In genomic region chr20:25253606-25254275, GRCh38 we compare ENCODE assay signal across 17 cellular contexts. TPM values are rescaled to one million over a fixed set of nuclear protein-coding genes. Genes with fewer than 3 reads are reported as not detected.
DNase-seq lines count a peak whose midpoint lies in the region; ATAC-seq and TF ChIP-seq lines count a peak whose summit lies in the region.
"Had no signal": no experiment of that assay in that cellular context is flagged by ENCODE, and none has a peak within 500 bp of the region (broad histone marks: within the 10 kb centered on the region; RNA-seq: fewer than 3 reads in every experiment).

No MANE protein-coding gene starts in this region.

- no peak for DNase-seq in activated naive CD8-positive, alpha-beta T cell treated with anti-CD3 and anti-CD28 coated beads for 36 hours
- DNase-seq in Panc1 (ENCODE audit: low read depth, low spot score) (no peak), glomerular visceral epithelial cell (ENCODE audit: extremely low spot score) (peak; percentile 65), GM23338 (ENCODE audit: low spot score) (no peak)
- DNase-seq: activated B cell treated with CpG ODN at 0.5 μM for 24 hours; DMS79; effector memory CD4-positive, alpha-beta T cell; T-cell; testis had no signal

- POLR2A ChIA-PET in Panc1 (lab: Charles Lee), result interaction anchor here (0.6 to 0.8 kb wide), 2 partner anchors 21 to 24 kb away, joined by 3 to 5 read pairs; no protein-coding TSS in a partner anchor

- H3K9me3 ChIP-seq in Panc1 (ENCODE audit: control insufficient read depth, insufficient read depth, low read depth, low read length), result no peaks in the 10 kb centered on the region
- no peaks in the 10 kb centered on the region for H3K9me3 ChIP-seq in subcutaneous abdominal adipose tissue (ENCODE audit: control insufficient read depth in 5 of 5, low read length in 5 of 5)
- H3K9me3 ChIP-seq: adrenal gland, testis had no signal

- peak overlapping the region; percentile 75; the same call in 1 of the 2 replicates for H3K27ac ChIP-seq in Panc1 (ENCODE audit: low read length)
- H3K27ac ChIP-seq in subcutaneous abdominal adipose tissue (ENCODE audit: low read depth, low read length), result peak overlapping the region; percentile 82
- H3K27ac ChIP-seq in GM23338 (ENCODE audit: low read depth), result no peak overlapping the region
- H3K27ac ChIP-seq: adrenal gland, parathyroid adenoma, testis had no signal

- intact Hi-C loops in Panc1 (cut with micrococcal nuclease; ENCODE audit: unreplicated experiment), result no loop called here

- no peak overlapping the region for H3K4me2 ChIP-seq in GM23338

- H3K9me2 ChIP-seq in GM23338 (ENCODE audit: insufficient read depth), result no peaks in the 10 kb centered on the region

- ATAC-seq in Panc1 (no peak), GM23338 (no peak), HG02623 (IDR thresholded peaks at IDR 0.05; ENCODE audit: unreplicated experiment) (no peak), HG02981 (IDR thresholded peaks at IDR 0.05; ENCODE audit: unreplicated experiment) (no peak)
- ATAC-seq: K562, T-cell had no signal

- H3K27me3 ChIP-seq in Panc1 (ENCODE audit: control insufficient read depth, insufficient read depth, low read length) (no peaks in the 10 kb centered on the region), subcutaneous abdominal adipose tissue (ENCODE audit: control insufficient read depth in 5 of 5, insufficient read depth in 4 of 5, low read length in 5 of 5) (no peaks in the 10 kb centered on the region), GM23338 (ENCODE audit: insufficient read depth) (no peaks in the 10 kb centered on the region)
- H3K27me3 ChIP-seq: adrenal gland, testis had no signal

- 0 out of 2 replicates have a peak, but pooled peaks cover 5% of the 10 kb centered on the region for H3F3A ChIP-seq in GM23338 (replicated peaks; ENCODE audit: low read depth)

- H3K36me3 ChIP-seq in Panc1 (ENCODE audit: control insufficient read depth, insufficient read depth, low read length) (peaks cover 4% of the 10 kb centered on the region), subcutaneous abdominal adipose tissue (ENCODE audit: control insufficient read depth in 5 of 5, insufficient read depth in 5 of 5, low read length in 5 of 5) (peaks cover 0 to 10% (median 3%) of the 10 kb centered on the region in 5 donors), GM23338 (ENCODE audit: insufficient read depth) (no peaks in the 10 kb centered on the region)
- H3K36me3 ChIP-seq: adrenal gland had no signal

- H3K36me3 Mint-ChIP-seq in activated naive CD8-positive, alpha-beta T cell, result no peaks in the 10 kb centered on the region
- H3K36me3 Mint-ChIP-seq in activated naive CD8-positive, alpha-beta T cell treated with anti-CD3 and anti-CD28 coated beads for 36 hours, result peaks cover 10% of the 10 kb centered on the region
- H3K36me3 Mint-ChIP-seq in GM23338 (ENCODE audit: low read depth), result peaks cover 5% of the 10 kb centered on the region

- H3K4me1 ChIP-seq in Panc1 (ENCODE audit: control insufficient read depth, insufficient read depth, low read length), result peaks cover 65% of the 10 kb centered on the region
- peaks cover 11 to 84% (median 77%) of the 10 kb centered on the region in 5 donors for H3K4me1 ChIP-seq in subcutaneous abdominal adipose tissue (ENCODE audit: control insufficient read depth in 5 of 5, insufficient read depth in 5 of 5, low read length in 5 of 5)
- H3K4me1 ChIP-seq in GM23338 (ENCODE audit: insufficient read depth), result peaks cover 16% of the 10 kb centered on the region

- peaks cover 80% of the 10 kb centered on the region for H3K4me1 Mint-ChIP-seq in activated naive CD8-positive, alpha-beta T cell (ENCODE audit: low read depth)
- peaks cover 59% of the 10 kb centered on the region for H3K4me1 Mint-ChIP-seq in activated naive CD8-positive, alpha-beta T cell treated with anti-CD3 and anti-CD28 coated beads for 36 hours
- peaks cover 31% of the 10 kb centered on the region for H3K4me1 Mint-ChIP-seq in GM23338

- CTCF ChIA-PET in Panc1 (lab: Charles Lee), result no interaction called here

- H3K4me3 Mint-ChIP-seq in activated naive CD8-positive, alpha-beta T cell, result no peak overlapping the region
- H3K4me3 Mint-ChIP-seq in activated naive CD8-positive, alpha-beta T cell treated with anti-CD3 and anti-CD28 coated beads for 36 hours, result no peak overlapping the region
- no peak overlapping the region for H3K4me3 Mint-ChIP-seq in GM23338
- H3K4me3 Mint-ChIP-seq: activated B cell treated with CpG ODN at 0.5 μM for 24 hours, CD14-positive monocyte, T-cell had no signal

- H2AFZ ChIP-seq in GM23338, result no peak overlapping the region
- H2AFZ ChIP-seq: parathyroid adenoma had no signal

- in situ Hi-C loops in Panc1 (cut with HindIII; ENCODE audit: low pct_unique_long_range_greater_than_20kb, low sequenced_read_pairs), result no loop called here

- H3K9ac ChIP-seq in subcutaneous abdominal adipose tissue (ENCODE audit: low read length in 5 of 5), result peak overlapping the region in 2 of 5 donors; percentile 66 to 69
- H3K9ac ChIP-seq: parathyroid adenoma had no signal

- H3K27ac Mint-ChIP-seq in activated naive CD8-positive, alpha-beta T cell, result peak overlapping the region; percentile 17
- H3K27ac Mint-ChIP-seq in activated naive CD8-positive, alpha-beta T cell treated with anti-CD3 and anti-CD28 coated beads for 36 hours, result no peak overlapping the region
- H3K27ac Mint-ChIP-seq in GM23338, result no peak overlapping the region
- H3K27ac Mint-ChIP-seq: activated B cell treated with CpG ODN at 0.5 μM for 24 hours, T-cell had no signal

- BruUV-seq in Panc1 (replicated peaks; lab: Mats Ljungman, UMichigan), result no TSS peak

- no peak for TF ChIP-seq CTCF in Panc1 (IDR thresholded peaks at IDR 0.05)
- no peak for TF ChIP-seq CTCF in GM23338 (conservative IDR thresholded peaks at IDR 0.05; ENCODE audit: low read depth in 2 of 2)

- H3K9me3 Mint-ChIP-seq in activated naive CD8-positive, alpha-beta T cell (ENCODE audit: low read depth), result no peaks in the 10 kb centered on the region
- H3K9me3 Mint-ChIP-seq in activated naive CD8-positive, alpha-beta T cell treated with anti-CD3 and anti-CD28 coated beads for 36 hours, result no peaks in the 10 kb centered on the region
- no peaks in the 10 kb centered on the region; the same call in 2 of the 3 replicates for H3K9me3 Mint-ChIP-seq in GM23338
- H3K9me3 Mint-ChIP-seq: activated B cell treated with CpG ODN at 0.5 μM for 24 hours, CD14-positive monocyte, T-cell had no signal

- peaks cover 41% of the 10 kb centered on the region for H4K20me1 ChIP-seq in GM23338 (replicated peaks; ENCODE audit: insufficient read depth)

- peak overlapping the region in 1 of 2 experiments; percentile 21; a peak in 2 of 4 replicates for H3K4me3 ChIP-seq in Panc1 (ENCODE audit: low read depth in 2 of 2, low read length in 2 of 2)
- peak overlapping the region in 1 of 5 donors; percentile 15 for H3K4me3 ChIP-seq in subcutaneous abdominal adipose tissue (ENCODE audit: low read depth in 1 of 5, low read length in 5 of 5)
- H3K4me3 ChIP-seq in GM23338, result no peak overlapping the region
- H3K4me3 ChIP-seq: adrenal gland, K562, testis had no signal

- peaks cover 84% of the 10 kb centered on the region for H3K79me2 ChIP-seq in GM23338 (replicated peaks; ENCODE audit: insufficient read depth)

- H3K27me3 Mint-ChIP-seq in activated naive CD8-positive, alpha-beta T cell, result no peaks in the 10 kb centered on the region
- H3K27me3 Mint-ChIP-seq in activated naive CD8-positive, alpha-beta T cell treated with anti-CD3 and anti-CD28 coated beads for 36 hours, result no peaks in the 10 kb centered on the region
- peaks cover 5% of the 10 kb centered on the region for H3K27me3 Mint-ChIP-seq in GM23338 (ENCODE audit: insufficient read depth, low read depth, poor library complexity)
- H3K27me3 Mint-ChIP-seq: activated B cell treated with CpG ODN at 0.5 μM for 24 hours, T-cell had no signal

TF ChIP-seq in GM23338, 12 proteins besides CTCF, POLR2A, EP300 and RAD21 (continues in another document):
- TF ChIP-seq EZH2phosphoT487 (IDR thresholded peaks at IDR 0.05; ENCODE audit: unreplicated experiment), result no peak
- TF ChIP-seq REST (IDR thresholded peaks at IDR 0.05; ENCODE audit: unreplicated experiment), result no peak
- TF ChIP-seq JUNB (IDR thresholded peaks at IDR 0.05; ENCODE audit: unreplicated experiment), result no peak
- TF ChIP-seq EZH2 (IDR thresholded peaks at IDR 0.05; ENCODE audit: low read depth, unreplicated experiment), result no peak
- no peak for TF ChIP-seq NANOG (IDR thresholded peaks at IDR 0.05; ENCODE audit: borderline replicate concordance)
- no peak for TF ChIP-seq ZNF114 (CRISPR knock-in tag; IDR thresholded peaks at IDR 0.05)

RNA-seq across cellular contexts. Expression of gene PYGB, which starts 5.9 kb away (rescaled TPM):
- 10 to 100 TPM; 30.3 to 31.0 TPM for total RNA-seq in activated naive CD8-positive, alpha-beta T cell treated with anti-CD3 and anti-CD28 coated beads for 36 hours
- 220 TPM for total RNA-seq in Panc1 (2021; ENCODE audit: unreplicated experiment)
- polyA plus RNA-seq in Panc1 (2012; ENCODE audit: insufficient read length), result 308 TPM
- total RNA-seq in GM23338 (2014; rRNA removed; shearing (Covaris generic)), result 61.9 and 64.0 TPM in 2 replicates
- 15.6 and 15.9 TPM in 2 replicates for polyA plus RNA-seq in GM23338 (2016; fragmentation: Nextera tagmentation; extraction: Ambion mirVana)

RNA-seq across cellular contexts. Expression of gene ENTPD6, which starts 58.2 kb away (rescaled TPM):
- 10 to 100 TPM; 35.2 to 40.2 TPM for total RNA-seq in activated naive CD8-positive, alpha-beta T cell treated with anti-CD3 and anti-CD28 coated beads for 36 hours
- 108 TPM for total RNA-seq in Panc1 (2021; ENCODE audit: unreplicated experiment)
- 99.8 TPM for polyA plus RNA-seq in Panc1 (2012; ENCODE audit: insufficient read length)
- total RNA-seq in GM23338 (2014; rRNA removed; shearing (Covaris generic)), result 45.9 TPM in 2 replicates
- 19.0 and 19.3 TPM in 2 replicates for polyA plus RNA-seq in GM23338 (2016; fragmentation: Nextera tagmentation; extraction: Ambion mirVana)
